In genomic region chr13:94859812-94860210, GRCh38 we compare ENCODE assay signal across 18 cellular contexts.
A peak's percentile ranks its signal among the peaks of the same experiment; 100 is the strongest.
DNase-seq lines count a peak whose midpoint lies in the region; TF ChIP-seq lines count a peak whose summit lies in the region.
"Had no signal": no experiment of that assay in that cellular context is flagged by ENCODE, and none has a peak within 500 bp of the region (broad histone marks: within the 10 kb centered on the region; RNA-seq: fewer than 3 reads in every experiment).

No MANE protein-coding gene starts in this region.

- DNase-seq in adrenal gland: no peak
- no peak for DNase-seq in immature natural killer cell
- DNase-seq in NCI-H345 (lab: John Stamatoyannopoulos, UW): no peak
- no peak for DNase-seq in SK-N-DZ (ENCODE audit: low spot score)
- no peak for DNase-seq in neural progenitor cell (ENCODE audit: low spot score)
- DNase-seq: activated CD8-positive, alpha-beta memory T cell treated with anti-CD3 and anti-CD28 coated beads, Interleukin-2, amount 10 ng/mL, durations not matched to agents 7 days and 5 days; activated naive CD4-positive, alpha-beta T cell treated with Interleukin-2 at 50 U/mL for 16 hours; activated T-cell treated with anti-CD3 and anti-CD28 coated beads, Interleukin-2, amount 50 U/mL, for 48 hours; DMS79; NCI-H1436 treated with DMSO at 0.1 percent for 48 hours; NCI-H2107; SJCRH30; stimulated activated naive B cell treated with anti-CD40 and anti-IgM and Interleukin-4, amounts not matched to agents 10 μg/mL and 1 μg/mL and 100 μg/mL, for 72 hours; trophoblast cell had no signal

- H3K9me3 ChIP-seq in Loucy (ENCODE audit: insufficient read depth, low read depth, low read length) (no peaks in the 10 kb centered on the region), adrenal gland (replicated peaks in 1 of 3) (no peaks in the 10 kb centered on the region), skeletal muscle tissue (ENCODE audit: control insufficient read depth in 3 of 3, low read length in 3 of 3) (no peaks in the 10 kb centered on the region), neural progenitor cell (ENCODE audit: low read depth) (no peaks in the 10 kb centered on the region)
- H3K9me3 ChIP-seq: SJCRH30 had no signal

- H4K20me1 ChIP-seq in Loucy (ENCODE audit: insufficient read depth, low read length, poor library complexity, severe bottlenecking) (no peaks in the 10 kb centered on the region), neural progenitor cell (ENCODE audit: low read depth) (no peaks in the 10 kb centered on the region)

- TF ChIP-seq CTCF in Loucy (conservative IDR thresholded peaks at IDR 0.05; ENCODE audit: low read length) (no peak), adrenal gland (IDR thresholded peaks at IDR 0.05) (no peak), neural progenitor cell (IDR thresholded peaks at IDR 0.05) (no peak)

- no peaks in the 10 kb centered on the region for H3K36me3 Mint-ChIP-seq in immature natural killer cell
- H3K36me3 Mint-ChIP-seq in neural progenitor cell: no peaks in the 10 kb centered on the region
- H3K36me3 Mint-ChIP-seq: stimulated activated naive B cell treated with anti-CD40 and anti-IgM and Interleukin-4, amounts not matched to agents 10 μg/mL and 1 μg/mL and 100 μg/mL, for 72 hours had no signal

- H3K36me3 ChIP-seq in Loucy (ENCODE audit: insufficient read depth, low read length) (no peaks in the 10 kb centered on the region), adrenal gland (replicated peaks in 1 of 2) (no peaks in the 10 kb centered on the region), skeletal muscle tissue (ENCODE audit: control insufficient read depth in 3 of 3, insufficient read depth in 3 of 3, low read length in 3 of 3) (no peaks in the 10 kb centered on the region), neural progenitor cell (no peaks in the 10 kb centered on the region)
- H3K36me3 ChIP-seq: brain microvascular endothelial cell, SJCRH30 had no signal

- H3K79me2 ChIP-seq in Loucy (ENCODE audit: insufficient read depth, low read length) (no peaks in the 10 kb centered on the region), neural progenitor cell (ENCODE audit: low read depth) (no peaks in the 10 kb centered on the region)

- no peaks in the 10 kb centered on the region for H3K9me2 ChIP-seq in Loucy (replicated peaks; ENCODE audit: low read depth, low read length)

- intact Hi-C loops in adrenal gland (cut with DNase I): no loop called here

- no peak for TF ChIP-seq POLR2A in adrenal gland (IDR thresholded peaks at IDR 0.05)

- H3K9me3 Mint-ChIP-seq in immature natural killer cell (no peaks in the 10 kb centered on the region), neural progenitor cell (no peaks in the 10 kb centered on the region)
- H3K9me3 Mint-ChIP-seq: stimulated activated naive B cell treated with anti-CD40 and anti-IgM and Interleukin-4, amounts not matched to agents 10 μg/mL and 1 μg/mL and 100 μg/mL, for 72 hours had no signal

- H3K27ac Mint-ChIP-seq in immature natural killer cell: peak overlapping the region in 1 of 6 donors; percentile 4
- H3K27ac Mint-ChIP-seq in neural progenitor cell: no peak overlapping the region
- H3K27ac Mint-ChIP-seq: activated CD8-positive, alpha-beta memory T cell treated with anti-CD3 and anti-CD28 coated beads, Interleukin-2, amount 10 ng/mL, durations not matched to agents 7 days and 5 days; stimulated activated naive B cell treated with anti-CD40 and anti-IgM and Interleukin-4, amounts not matched to agents 10 μg/mL and 1 μg/mL and 100 μg/mL, for 72 hours; WTC11 had no signal

- peak overlapping the region; percentile 71 for H3K4me3 ChIP-seq in Loucy (ENCODE audit: low read length, poor library complexity, severe bottlenecking)
- H3K4me3 ChIP-seq in adrenal gland: no peak overlapping the region
- H3K4me3 ChIP-seq in skeletal muscle tissue (ENCODE audit: low read length in 3 of 3): no peak overlapping the region
- no peak overlapping the region for H3K4me3 ChIP-seq in neural progenitor cell
- H3K4me3 ChIP-seq: SJCRH30 had no signal

- WGBS in adrenal gland, 4 donors: 63 to 78% (median 70%) methylated on average over 2 of the region's 2 CpGs

- peak overlapping the region; percentile 89 for H2AFZ ChIP-seq in Loucy (ENCODE audit: low read length)
- H2AFZ ChIP-seq in neural progenitor cell (replicated peaks): no peak overlapping the region

- H3K27me3 ChIP-seq in Loucy (ENCODE audit: insufficient read depth, low read length, poor library complexity, severe bottlenecking) (no peaks in the 10 kb centered on the region), adrenal gland (no peaks in the 10 kb centered on the region), skeletal muscle tissue (ENCODE audit: control insufficient read depth in 3 of 3, insufficient read depth in 3 of 3, low read length in 3 of 3) (peaks cover 0 to 8% (median 5%) of the 10 kb centered on the region in 3 donors), neural progenitor cell (no peaks in the 10 kb centered on the region)
- H3K27me3 ChIP-seq: brain microvascular endothelial cell had no signal

- H3K4me1 ChIP-seq in Loucy (ENCODE audit: insufficient read depth, low read length, poor library complexity, severe bottlenecking): no peaks in the 10 kb centered on the region
- H3K4me1 ChIP-seq in adrenal gland (replicated peaks in 1 of 2): peaks cover 0 to 20% of the 10 kb centered on the region in 2 donors
- peaks cover 0 to 10% (median 5%) of the 10 kb centered on the region in 3 donors for H3K4me1 ChIP-seq in skeletal muscle tissue (ENCODE audit: control insufficient read depth in 3 of 3, insufficient read depth in 3 of 3, low read length in 3 of 3)
- H3K4me1 ChIP-seq in neural progenitor cell: peaks cover 4% of the 10 kb centered on the region
- H3K4me1 ChIP-seq: SJCRH30 had no signal

- H3K27me3 Mint-ChIP-seq in immature natural killer cell (ENCODE audit: low read depth in 3 of 3): peaks cover 1 to 5% (median 4%) of the 10 kb centered on the region in 3 donors
- H3K27me3 Mint-ChIP-seq in neural progenitor cell (ENCODE audit: insufficient read depth, low read depth): no peaks in the 10 kb centered on the region
- H3K27me3 Mint-ChIP-seq: stimulated activated naive B cell treated with anti-CD40 and anti-IgM and Interleukin-4, amounts not matched to agents 10 μg/mL and 1 μg/mL and 100 μg/mL, for 72 hours had no signal

- H3K27ac ChIP-seq in adrenal gland: peak overlapping the region in 3 of 5 donors; percentile 20 to 62 (median 45)
- H3K27ac ChIP-seq in skeletal muscle tissue (ENCODE audit: low read depth, low read length): peak overlapping the region; percentile 58
- no peak overlapping the region for H3K27ac ChIP-seq in neural progenitor cell
- H3K27ac ChIP-seq: brain microvascular endothelial cell, SJCRH30 had no signal

- H3K4me1 Mint-ChIP-seq in immature natural killer cell: peaks cover 13 to 26% of the 10 kb centered on the region in 2 donors
- H3K4me1 Mint-ChIP-seq in neural progenitor cell: peaks cover 19% of the 10 kb centered on the region

- H3K4me2 ChIP-seq in Loucy (ENCODE audit: low read depth, low read length, poor library complexity, severe bottlenecking) (peak overlapping the region; percentile 64), neural progenitor cell (no peak overlapping the region)

- H3K9ac ChIP-seq in Loucy (ENCODE audit: low read depth, low read length, poor library complexity, severe bottlenecking): no peak overlapping the region
- H3K9ac ChIP-seq in skeletal muscle tissue (ENCODE audit: low read depth in 1 of 3, low read length in 3 of 3): no peak overlapping the region
- no peak overlapping the region for H3K9ac ChIP-seq in neural progenitor cell

- H3K4me3 Mint-ChIP-seq in immature natural killer cell: peak overlapping the region; percentile 17 to 93 (median 88)
- no peak overlapping the region for H3K4me3 Mint-ChIP-seq in neural progenitor cell
- H3K4me3 Mint-ChIP-seq: WTC11 had no signal

- H3F3A ChIP-seq in Loucy (ENCODE audit: low read depth): no peaks in the 10 kb centered on the region
- no peaks in the 10 kb centered on the region for H3F3A ChIP-seq in neural progenitor cell (ENCODE audit: low read depth)
